Comparison of ENCODE assay signal across 8 cellular contexts in genomic region chr10:3886666-3887251, GRCh38.
DNase-seq lines count a peak whose midpoint lies in the region; ATAC-seq, FAIRE-seq and TF ChIP-seq lines count a peak whose summit lies in the region.

No MANE protein-coding gene starts in this region.

- TF ChIP-seq CTCF in Peyer's patch (IDR thresholded peaks at IDR 0.05): no peak

- H3K9ac ChIP-seq in trophoblast cell (ENCODE audit: low read length): no peak overlapping the region

- no peak overlapping the region for H2AFZ ChIP-seq in trophoblast cell (ENCODE audit: insufficient read depth, low read length, poor library complexity)

- H3K9me3 ChIP-seq in Peyer's patch: no peaks in the 10 kb centered on the region
- no peaks in the 10 kb centered on the region for H3K9me3 ChIP-seq in trophoblast cell (ENCODE audit: insufficient read depth, low read depth, low read length)

- TF ChIP-seq POLR2A in Peyer's patch (IDR thresholded peaks at IDR 0.05) (no peak), GM12892 (IDR thresholded peaks at IDR 0.05; ENCODE audit: low read depth, low read length) (no peak)

- ATAC-seq in HG03521 (IDR thresholded peaks at IDR 0.05; ENCODE audit: unreplicated experiment): no peak
- no peak for ATAC-seq in HG03439 (IDR thresholded peaks at IDR 0.05; ENCODE audit: unreplicated experiment)

- peak overlapping the region; percentile 67 for H4K8ac ChIP-seq in trophoblast cell (ENCODE audit: low read depth, low read length)

- H3K4me1 ChIP-seq in Peyer's patch (peaks cover 0 to 9% (median 8%) of the 10 kb centered on the region in 4 donors), trophoblast cell (ENCODE audit: control insufficient read depth in 1 of 2, insufficient read depth in 2 of 2, low read length in 2 of 2) (peaks cover 25 to 26% of the 10 kb centered on the region in 2 experiments)

- no peak overlapping the region for H4K12ac ChIP-seq in trophoblast cell (ENCODE audit: low read depth, low read length)

- H3K36me3 ChIP-seq in Peyer's patch (no peaks in the 10 kb centered on the region), trophoblast cell (ENCODE audit: control insufficient read depth in 1 of 2, insufficient read depth in 2 of 2, low read length in 2 of 2) (no peaks in the 10 kb centered on the region)

- no peak for FAIRE-seq in GM12892 (lab: Jason Lieb, UNC)

- H3K27me3 ChIP-seq in Peyer's patch (no peaks in the 10 kb centered on the region), trophoblast cell (ENCODE audit: insufficient read depth, low read length) (no peaks in the 10 kb centered on the region)

- DNase-seq in EH (ENCODE audit: low read depth) (peak; percentile 96), Peyer's patch (peak in 1 of 3 donors; percentile 71), fibroblast of gingiva (ENCODE audit: low read depth) (peak; percentile 66), trophoblast cell (peak; percentile 90 to 97), GM12892 (ENCODE audit: insufficient read length) (no peak), NCI-H1694 (lab: John Stamatoyannopoulos, UW) (no peak)

- no peak overlapping the region for H3K4me3 ChIP-seq in Peyer's patch
- no peak overlapping the region for H3K4me3 ChIP-seq in trophoblast cell (ENCODE audit: low read depth, low read length)

- peak overlapping the region; percentile 98 for H4K91ac ChIP-seq in trophoblast cell (ENCODE audit: low read depth, low read length)

- no peak overlapping the region for H3K23ac ChIP-seq in trophoblast cell (ENCODE audit: low read length)

- H2BK120ac ChIP-seq in trophoblast cell (ENCODE audit: insufficient read depth, low read length, poor library complexity): peak overlapping the region; percentile 91

- peaks cover 43% of the 10 kb centered on the region for H3K79me1 ChIP-seq in trophoblast cell (ENCODE audit: low read length)

- peak overlapping the region; percentile 63 for H3K14ac ChIP-seq in trophoblast cell (ENCODE audit: low read length)

- H3K18ac ChIP-seq in trophoblast cell (ENCODE audit: low read length): no peak overlapping the region

- no peak overlapping the region for H3K4ac ChIP-seq in trophoblast cell (ENCODE audit: low read depth, low read length)

- WGBS in trophoblast cell (ENCODE audit: extremely low coverage, insufficient coverage, insufficient read length): no CpG with 5 or more reads among the region's 11 CpGs

- peaks cover 4% of the 10 kb centered on the region for H3K79me2 ChIP-seq in trophoblast cell (ENCODE audit: control insufficient read depth, insufficient read depth, low read length, poor library complexity)

- peak overlapping the region; percentile 96 for H2BK5ac ChIP-seq in trophoblast cell (ENCODE audit: low read depth, low read length, poor library complexity)

- peak overlapping the region in 3 of 4 donors; percentile 56 to 81 (median 73) for H3K27ac ChIP-seq in Peyer's patch
- H3K27ac ChIP-seq in trophoblast cell (ENCODE audit: low read depth, low read length): peak overlapping the region; percentile 99

- H3K4me2 ChIP-seq in trophoblast cell (ENCODE audit: low read length): peak overlapping the region; percentile 23

- no peak overlapping the region for H2AK5ac ChIP-seq in trophoblast cell (ENCODE audit: low read length)

- peak overlapping the region; percentile 74 for H2BK12ac ChIP-seq in trophoblast cell (ENCODE audit: low read length)

Comparison
In these comparisons a context has a peak if more than half of its experiments do, and no peak if none do; other contexts are left out.
1. DNase-seq: peak in EH (single experiment), fibroblast of gingiva (single experiment) and trophoblast cell (2 of 2); none in GM12892 (single experiment) and NCI-H1694 (single experiment).